1 cellular context compared by ENCODE assay signal in the genomic region with DNA sequence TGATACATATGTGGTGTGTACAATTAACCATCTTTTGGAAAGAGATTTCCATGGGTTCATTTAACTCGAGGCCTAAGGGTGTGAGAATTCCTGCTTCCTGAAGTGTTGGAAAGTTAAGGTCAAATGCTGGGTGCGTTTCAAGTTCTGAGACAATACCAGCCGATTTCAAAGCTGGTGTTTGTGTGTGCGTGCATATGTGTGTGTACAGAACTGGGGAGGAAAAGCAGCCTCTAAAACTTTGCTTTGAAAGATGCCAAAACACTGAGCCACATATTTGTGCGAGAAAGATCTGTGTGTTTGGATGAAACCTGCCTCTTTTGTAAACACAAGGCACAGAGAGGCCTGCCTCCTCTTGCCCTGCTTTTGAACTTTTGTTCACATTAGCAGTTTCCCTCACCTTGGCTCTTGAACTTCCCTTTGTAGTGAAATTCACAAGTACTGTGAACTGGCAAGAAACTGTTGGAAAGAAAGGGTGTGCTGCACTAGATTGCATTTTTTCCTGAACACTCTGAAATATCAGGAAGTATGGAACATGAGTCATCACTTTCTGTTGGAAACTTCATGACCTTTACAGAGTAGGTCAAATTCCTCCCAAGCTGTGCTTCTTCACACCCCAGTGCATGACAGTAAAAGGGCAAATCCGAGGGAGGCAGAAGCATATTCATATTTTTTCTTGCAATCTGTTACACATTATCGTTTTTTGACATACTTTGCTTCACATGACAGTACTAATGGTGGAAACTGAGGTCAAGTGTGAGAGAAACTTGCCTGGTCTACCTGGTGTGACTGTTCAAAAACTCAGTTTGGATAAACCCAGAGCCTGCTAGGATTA.
TF ChIP-seq lines count a peak whose summit lies in the region.

No MANE protein-coding gene starts in this region.

TF ChIP-seq in HepG2, 621 proteins besides CTCF, POLR2A, EP300 and RAD21 (continued from another document and continues in another):
- TF ChIP-seq THRA (CRISPR knock-in tag; IDR thresholded peaks at IDR 0.05; ENCODE audit: borderline replicate concordance) (peak; percentile 92), MTA1 (CRISPR knock-in tag; IDR thresholded peaks at IDR 0.05; ENCODE audit: borderline replicate concordance) (peak; percentile 53; the same call in 1 of the 2 replicates), FOXP1 (IDR thresholded peaks at IDR 0.05) (peak; percentile 84), FOXP1 (CRISPR knock-in tag; IDR thresholded peaks at IDR 0.05) (peak; percentile 98), SRSF1 (optimal IDR thresholded peaks at IDR 0.05; ENCODE audit: low read depth, low read length) (no peak), TEAD3 (CRISPR knock-in tag; optimal IDR thresholded peaks at IDR 0.05; ENCODE audit: borderline replicate concordance) (peak; percentile 88), SRF (IDR thresholded peaks at IDR 0.05; ENCODE audit: low read depth, low read length) (peak; percentile 4; the same call in 1 of the 2 replicates), GATAD1 (CRISPR knock-in tag; IDR thresholded peaks at IDR 0.05) (peak; percentile 56), ZNF441 (CRISPR knock-in tag; IDR thresholded peaks at IDR 0.05; ENCODE audit: borderline replicate concordance) (peak; percentile 79), TAF15 (IDR thresholded peaks at IDR 0.05; ENCODE audit: low read depth, low read length, poor library complexity, severe bottlenecking) (no peak), ZNF550 (CRISPR knock-in tag; IDR thresholded peaks at IDR 0.05; ENCODE audit: borderline replicate concordance) (no peak), TP53 (CRISPR knock-in tag; conservative IDR thresholded peaks at IDR 0.05) (peak; percentile 75; the same call in 1 of the 2 replicates), FOSL2 (CRISPR knock-in tag; IDR thresholded peaks at IDR 0.05) (peak; percentile 99), AHR (CRISPR knock-in tag; IDR thresholded peaks at IDR 0.05) (no peak; the same call in 1 of the 2 replicates), FOXJ3 (CRISPR knock-in tag; IDR thresholded peaks at IDR 0.05; ENCODE audit: borderline replicate concordance) (peak; percentile 98), ZBTB8A (CRISPR knock-in tag; IDR thresholded peaks at IDR 0.05; ENCODE audit: borderline replicate concordance, low read depth) (no peak), ZNF12 (CRISPR knock-in tag; IDR thresholded peaks at IDR 0.05) (peak; percentile 87), ZNF343 (CRISPR knock-in tag; IDR thresholded peaks at IDR 0.05) (peak; percentile 94), RARA (CRISPR knock-in tag; IDR thresholded peaks at IDR 0.05) (peak; percentile 100), PRPF4 (IDR thresholded peaks at IDR 0.05; ENCODE audit: low read depth, low read length, poor library complexity, severe bottlenecking) (no peak), KLF13 (CRISPR knock-in tag; IDR thresholded peaks at IDR 0.05) (no peak), XBP1 (CRISPR knock-in tag; IDR thresholded peaks at IDR 0.05) (peak; percentile 72; the same call in 1 of the 2 replicates), TMF1 (CRISPR knock-in tag; IDR thresholded peaks at IDR 0.05; ENCODE audit: low read depth) (peak; percentile 83; the same call in 1 of the 2 replicates), JUN (CRISPR knock-in tag; IDR thresholded peaks at IDR 0.05) (peak; percentile 98), GTF3A (CRISPR knock-in tag; conservative IDR thresholded peaks at IDR 0.05) (no peak), ATF7 (IDR thresholded peaks at IDR 0.05) (no peak), ATF7 (CRISPR knock-in tag; IDR thresholded peaks at IDR 0.05) (peak; percentile 87; the same call in 1 of the 2 replicates), KMT2A (CRISPR knock-in tag; IDR thresholded peaks at IDR 0.05) (no peak), DPF2 (CRISPR knock-in tag; IDR thresholded peaks at IDR 0.05; ENCODE audit: borderline replicate concordance, low read depth) (peak; percentile 94), JDP2 (CRISPR knock-in tag; IDR thresholded peaks at IDR 0.05; ENCODE audit: borderline replicate concordance) (no peak; the same call in 1 of the 2 replicates), PRDM4 (CRISPR knock-in tag; IDR thresholded peaks at IDR 0.05; ENCODE audit: borderline replicate concordance) (no peak; the same call in 1 of the 2 replicates), HNRNPLL (IDR thresholded peaks at IDR 0.05; ENCODE audit: low read depth, low read length, poor library complexity, severe bottlenecking) (no peak), MAFF (IDR thresholded peaks at IDR 0.05; ENCODE audit: low read depth, low read length) (peak; percentile 99), ZNF557 (CRISPR knock-in tag; IDR thresholded peaks at IDR 0.05) (0 out of 2 replicates have a peak, but pooled peaks have one; percentile 65), TARDBP (CRISPR knock-in tag; IDR thresholded peaks at IDR 0.05) (peak; percentile 98), ISX (CRISPR knock-in tag; conservative IDR thresholded peaks at IDR 0.05) (no peak), SIN3B (IDR thresholded peaks at IDR 0.05; ENCODE audit: low read length) (no peak), EEA1 (CRISPR knock-in tag; IDR thresholded peaks at IDR 0.05; ENCODE audit: borderline replicate concordance) (no peak), ZNF737 (CRISPR knock-in tag; IDR thresholded peaks at IDR 0.05; ENCODE audit: borderline replicate concordance) (no peak), ZNF879 (CRISPR knock-in tag; IDR thresholded peaks at IDR 0.05) (no peak), SPEN (CRISPR knock-in tag; IDR thresholded peaks at IDR 0.05; ENCODE audit: low read depth) (peak; percentile 85; the same call in 1 of the 2 replicates), YY1 (IDR thresholded peaks at IDR 0.05; ENCODE audit: insufficient read depth, insufficient replicate concordance, low read depth, low read length) (no peak), HOXA9 (CRISPR knock-in tag; IDR thresholded peaks at IDR 0.05; ENCODE audit: borderline replicate concordance) (no peak), PATZ1 (CRISPR knock-in tag; IDR thresholded peaks at IDR 0.05) (peak; percentile 47), ZNF780A (CRISPR knock-in tag; IDR thresholded peaks at IDR 0.05) (no peak), NFKB2 (CRISPR knock-in tag; IDR thresholded peaks at IDR 0.05; ENCODE audit: borderline replicate concordance) (no peak), ATF1 (CRISPR knock-in tag; IDR thresholded peaks at IDR 0.05) (no peak; the same call in none of the 2 replicates)
- TF ChIP-seq, protein P1, sequence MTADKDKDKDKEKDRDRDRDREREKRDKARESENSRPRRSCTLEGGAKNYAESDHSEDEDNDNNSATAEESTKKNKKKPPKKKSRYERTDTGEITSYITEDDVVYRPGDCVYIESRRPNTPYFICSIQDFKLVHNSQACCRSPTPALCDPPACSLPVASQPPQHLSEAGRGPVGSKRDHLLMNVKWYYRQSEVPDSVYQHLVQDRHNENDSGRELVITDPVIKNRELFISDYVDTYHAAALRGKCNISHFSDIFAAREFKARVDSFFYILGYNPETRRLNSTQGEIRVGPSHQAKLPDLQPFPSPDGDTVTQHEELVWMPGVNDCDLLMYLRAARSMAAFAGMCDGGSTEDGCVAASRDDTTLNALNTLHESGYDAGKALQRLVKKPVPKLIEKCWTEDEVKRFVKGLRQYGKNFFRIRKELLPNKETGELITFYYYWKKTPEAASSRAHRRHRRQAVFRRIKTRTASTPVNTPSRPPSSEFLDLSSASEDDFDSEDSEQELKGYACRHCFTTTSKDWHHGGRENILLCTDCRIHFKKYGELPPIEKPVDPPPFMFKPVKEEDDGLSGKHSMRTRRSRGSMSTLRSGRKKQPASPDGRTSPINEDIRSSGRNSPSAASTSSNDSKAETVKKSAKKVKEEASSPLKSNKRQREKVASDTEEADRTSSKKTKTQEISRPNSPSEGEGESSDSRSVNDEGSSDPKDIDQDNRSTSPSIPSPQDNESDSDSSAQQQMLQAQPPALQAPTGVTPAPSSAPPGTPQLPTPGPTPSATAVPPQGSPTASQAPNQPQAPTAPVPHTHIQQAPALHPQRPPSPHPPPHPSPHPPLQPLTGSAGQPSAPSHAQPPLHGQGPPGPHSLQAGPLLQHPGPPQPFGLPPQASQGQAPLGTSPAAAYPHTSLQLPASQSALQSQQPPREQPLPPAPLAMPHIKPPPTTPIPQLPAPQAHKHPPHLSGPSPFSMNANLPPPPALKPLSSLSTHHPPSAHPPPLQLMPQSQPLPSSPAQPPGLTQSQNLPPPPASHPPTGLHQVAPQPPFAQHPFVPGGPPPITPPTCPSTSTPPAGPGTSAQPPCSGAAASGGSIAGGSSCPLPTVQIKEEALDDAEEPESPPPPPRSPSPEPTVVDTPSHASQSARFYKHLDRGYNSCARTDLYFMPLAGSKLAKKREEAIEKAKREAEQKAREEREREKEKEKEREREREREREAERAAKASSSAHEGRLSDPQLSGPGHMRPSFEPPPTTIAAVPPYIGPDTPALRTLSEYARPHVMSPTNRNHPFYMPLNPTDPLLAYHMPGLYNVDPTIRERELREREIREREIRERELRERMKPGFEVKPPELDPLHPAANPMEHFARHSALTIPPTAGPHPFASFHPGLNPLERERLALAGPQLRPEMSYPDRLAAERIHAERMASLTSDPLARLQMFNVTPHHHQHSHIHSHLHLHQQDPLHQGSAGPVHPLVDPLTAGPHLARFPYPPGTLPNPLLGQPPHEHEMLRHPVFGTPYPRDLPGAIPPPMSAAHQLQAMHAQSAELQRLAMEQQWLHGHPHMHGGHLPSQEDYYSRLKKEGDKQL (CRISPR knock-in tag; IDR thresholded peaks at IDR 0.05; ENCODE audit: low read depth): peak; percentile 94
- TF ChIP-seq, protein P2, sequence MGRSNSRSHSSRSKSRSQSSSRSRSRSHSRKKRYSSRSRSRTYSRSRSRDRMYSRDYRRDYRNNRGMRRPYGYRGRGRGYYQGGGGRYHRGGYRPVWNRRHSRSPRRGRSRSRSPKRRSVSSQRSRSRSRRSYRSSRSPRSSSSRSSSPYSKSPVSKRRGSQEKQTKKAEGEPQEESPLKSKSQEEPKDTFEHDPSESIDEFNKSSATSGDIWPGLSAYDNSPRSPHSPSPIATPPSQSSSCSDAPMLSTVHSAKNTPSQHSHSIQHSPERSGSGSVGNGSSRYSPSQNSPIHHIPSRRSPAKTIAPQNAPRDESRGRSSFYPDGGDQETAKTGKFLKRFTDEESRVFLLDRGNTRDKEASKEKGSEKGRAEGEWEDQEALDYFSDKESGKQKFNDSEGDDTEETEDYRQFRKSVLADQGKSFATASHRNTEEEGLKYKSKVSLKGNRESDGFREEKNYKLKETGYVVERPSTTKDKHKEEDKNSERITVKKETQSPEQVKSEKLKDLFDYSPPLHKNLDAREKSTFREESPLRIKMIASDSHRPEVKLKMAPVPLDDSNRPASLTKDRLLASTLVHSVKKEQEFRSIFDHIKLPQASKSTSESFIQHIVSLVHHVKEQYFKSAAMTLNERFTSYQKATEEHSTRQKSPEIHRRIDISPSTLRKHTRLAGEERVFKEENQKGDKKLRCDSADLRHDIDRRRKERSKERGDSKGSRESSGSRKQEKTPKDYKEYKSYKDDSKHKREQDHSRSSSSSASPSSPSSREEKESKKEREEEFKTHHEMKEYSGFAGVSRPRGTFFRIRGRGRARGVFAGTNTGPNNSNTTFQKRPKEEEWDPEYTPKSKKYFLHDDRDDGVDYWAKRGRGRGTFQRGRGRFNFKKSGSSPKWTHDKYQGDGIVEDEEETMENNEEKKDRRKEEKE (IDR thresholded peaks at IDR 0.05): no peak
- TF ChIP-seq, protein P3, sequence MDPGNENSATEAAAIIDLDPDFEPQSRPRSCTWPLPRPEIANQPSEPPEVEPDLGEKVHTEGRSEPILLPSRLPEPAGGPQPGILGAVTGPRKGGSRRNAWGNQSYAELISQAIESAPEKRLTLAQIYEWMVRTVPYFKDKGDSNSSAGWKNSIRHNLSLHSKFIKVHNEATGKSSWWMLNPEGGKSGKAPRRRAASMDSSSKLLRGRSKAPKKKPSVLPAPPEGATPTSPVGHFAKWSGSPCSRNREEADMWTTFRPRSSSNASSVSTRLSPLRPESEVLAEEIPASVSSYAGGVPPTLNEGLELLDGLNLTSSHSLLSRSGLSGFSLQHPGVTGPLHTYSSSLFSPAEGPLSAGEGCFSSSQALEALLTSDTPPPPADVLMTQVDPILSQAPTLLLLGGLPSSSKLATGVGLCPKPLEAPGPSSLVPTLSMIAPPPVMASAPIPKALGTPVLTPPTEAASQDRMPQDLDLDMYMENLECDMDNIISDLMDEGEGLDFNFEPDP (CRISPR knock-in tag; conservative IDR thresholded peaks at IDR 0.05): no peak
